In genomic region chr5:174386846-174387245, GRCh38 we compare ENCODE assay signal across 34 cellular contexts.
"Had no signal": no experiment of that assay in that cellular context is flagged by ENCODE, and none has a peak within 500 bp of the region (broad histone marks: within the 10 kb centered on the region; RNA-seq: fewer than 3 reads in every experiment).

No MANE protein-coding gene starts in this region.

- DNase-seq: activated B cell treated with CpG ODN at 0.5 μM for 24 hours; activated CD4-positive, alpha-beta memory T cell treated with anti-CD3 and anti-CD28 coated beads for 36 hours; activated CD4-positive, alpha-beta T cell treated with anti-CD3 and anti-CD28 coated beads, Interleukin-2, amount 50 U/mL, for 1 hour; activated CD4-positive, CD25-positive, alpha-beta regulatory T cell treated with anti-CD3 and anti-CD28 coated beads, Interleukin-2, amount 50 U/mL, for 72 hours; activated CD8-positive, alpha-beta memory T cell treated with anti-CD3 and anti-CD28 coated beads, Interleukin-2, amount 50 U/mL, for 4 hours; activated gamma-delta T cell treated with Interleukin-2 at 50 U/mL for 16 hours; activated naive CD4-positive, alpha-beta T cell treated with anti-CD3 and anti-CD28 coated beads for 36 hours; activated T-cell treated with anti-CD3 and anti-CD28 coated beads for 4 hours; activated T-cell treated with anti-CD3 and anti-CD28 coated beads, Interleukin-2, amount 50 U/mL, for 4 hours; anterior cingulate cortex; brain microvascular endothelial cell; central memory CD4-positive, alpha-beta T cell; NCI-H1048; NCI-H1436 treated with DMSO at 0.1 percent for 48 hours; NCI-H1694 treated with DMSO at 0.1 percent for 48 hours; NCI-H2029; NCI-H2107; NCI-H2171; NCI-H510A; NCI-H526; NCI-H748 treated with DMSO at 0.1 percent for 48 hours; NK-92 treated with Interleukin-12 subunit alpha and Interleukin-12 subunit beta, amount 100 ng/mL, for 24 hours; Peyer's patch; RPMI8226; SHP77 treated with DMSO at 0.1 percent for 48 hours; SW 1271; T-helper 1 cell; T-helper 2 cell; T-helper 9 cell had no signal

- H3K4me1 ChIP-seq: Peyer's patch had no signal

- H3K27ac ChIP-seq: brain microvascular endothelial cell, Peyer's patch, SJSA1, VCaP had no signal

- H3K27me3 ChIP-seq: brain microvascular endothelial cell, MG63, Peyer's patch, SJSA1 had no signal

- H3K9me3 ChIP-seq: Peyer's patch had no signal

- ATAC-seq: activated naive CD4-positive, alpha-beta T cell treated with anti-CD3 and anti-CD28 coated beads, Interleukin-2, amount 50 U/mL, for 72 hours; activated T-cell treated with anti-CD3 and anti-CD28 coated beads, Interleukin-2, amount 50 U/mL, for 4 hours; PC-3 had no signal

- H3K4me3 ChIP-seq: MG63, Peyer's patch, SJSA1 had no signal

- H3K36me3 ChIP-seq: brain microvascular endothelial cell, MG63, Peyer's patch, SJSA1 had no signal
